Comparison of ENCODE assay signal across 2 cellular contexts in genomic region chr12:47769234-47770085, GRCh38.
TF ChIP-seq lines count a peak whose summit lies in the region.

No MANE protein-coding gene starts in this region.

TF ChIP-seq in A549, 52 proteins besides CTCF, POLR2A, EP300 and RAD21:
- no peak for TF ChIP-seq FOSB (CRISPR knock-in tag; IDR thresholded peaks at IDR 0.05)
- no peak for TF ChIP-seq HMGXB4 (CRISPR knock-in tag; IDR thresholded peaks at IDR 0.05; ENCODE audit: borderline replicate concordance)
- TF ChIP-seq KDM5A (IDR thresholded peaks at IDR 0.05): no peak
- TF ChIP-seq MAZ (IDR thresholded peaks at IDR 0.05; ENCODE audit: borderline replicate concordance, low read depth, low read length): no peak
- no peak for TF ChIP-seq JUN (IDR thresholded peaks at IDR 0.05)
- TF ChIP-seq PHF8 (IDR thresholded peaks at IDR 0.05; ENCODE audit: borderline replicate concordance, low read depth): no peak
- TF ChIP-seq HOXB13 (CRISPR knock-in tag; IDR thresholded peaks at IDR 0.05; ENCODE audit: low read depth): no peak
- TF ChIP-seq USF2 (IDR thresholded peaks at IDR 0.05): no peak
- no peak for TF ChIP-seq ZFP36 (IDR thresholded peaks at IDR 0.05; ENCODE audit: borderline replicate concordance, partially characterized antibody)
- TF ChIP-seq NR3C1 (IDR thresholded peaks at IDR 0.05): no peak
- no peak for TF ChIP-seq FOSL2 (IDR thresholded peaks at IDR 0.05)
- TF ChIP-seq FOSL2 (CRISPR knock-in tag; IDR thresholded peaks at IDR 0.05): no peak
- no peak for TF ChIP-seq ELK1 (IDR thresholded peaks at IDR 0.05; ENCODE audit: low read depth, low read length)
- TF ChIP-seq TFCP2L1 (CRISPR knock-in tag; IDR thresholded peaks at IDR 0.05): no peak
- no peak for TF ChIP-seq ATOH8 (CRISPR knock-in tag; IDR thresholded peaks at IDR 0.05; ENCODE audit: low read depth)
- no peak for TF ChIP-seq ZNF302 (CRISPR knock-in tag; IDR thresholded peaks at IDR 0.05)
TF ChIP-seq in A549: peak in this region for 0.

TF ChIP-seq in H1, 55 proteins besides CTCF, POLR2A, EP300 and RAD21:
- TF ChIP-seq ZNF274 (IDR thresholded peaks at IDR 0.05; ENCODE audit: borderline replicate concordance, extremely low read depth, low read length) (no peak), USF2 (IDR thresholded peaks at IDR 0.05; ENCODE audit: low read length) (no peak)
TF ChIP-seq in H1: peak in this region for 0.
